In the genomic region with DNA sequence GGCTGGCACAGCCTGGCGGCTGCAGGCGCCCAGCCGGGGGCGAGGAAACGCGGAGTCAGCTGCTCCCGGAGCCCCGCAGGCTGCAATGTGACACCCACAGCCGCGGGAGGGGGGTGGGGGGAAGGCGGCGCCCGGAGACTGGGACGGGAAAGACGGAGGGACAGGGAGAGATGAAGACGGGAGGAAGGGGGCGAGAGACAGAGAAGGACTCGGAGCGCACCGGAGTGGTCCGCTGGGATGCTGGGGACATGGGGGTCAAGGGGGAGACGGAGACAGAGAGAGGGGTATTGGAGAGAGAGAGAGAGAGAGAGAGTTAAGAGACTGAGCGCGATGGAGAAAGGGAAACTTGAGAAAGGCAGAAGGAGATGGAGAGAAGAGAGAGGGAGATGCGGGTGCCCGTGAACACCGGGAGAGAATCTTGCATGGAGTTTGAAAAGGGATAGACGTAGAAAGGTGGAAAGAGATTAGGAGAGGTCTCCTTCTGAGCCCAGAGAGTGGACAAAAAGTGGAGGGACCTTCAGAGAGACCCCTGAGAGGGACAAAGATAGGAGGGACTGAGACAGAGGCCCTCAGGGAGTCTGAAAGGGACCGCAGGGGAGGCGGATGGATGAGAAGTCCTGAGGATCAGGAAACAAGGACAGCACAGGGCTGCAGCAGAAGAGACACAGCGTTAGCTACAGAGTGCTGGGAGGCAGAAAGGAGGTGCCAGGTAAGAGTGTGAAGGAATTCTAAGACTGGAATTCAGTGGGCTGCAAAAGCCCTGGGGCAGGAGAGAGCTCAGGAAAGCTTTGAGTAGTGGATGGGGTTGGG, we compare ENCODE assay signal across 1 cellular context.
TF ChIP-seq lines count a peak whose summit lies in the region.

No MANE protein-coding gene starts in this region.

TF ChIP-seq in K562, 482 proteins besides CTCF, POLR2A, EP300 and RAD21 (continued from another document):
- TF ChIP-seq, protein P1, sequence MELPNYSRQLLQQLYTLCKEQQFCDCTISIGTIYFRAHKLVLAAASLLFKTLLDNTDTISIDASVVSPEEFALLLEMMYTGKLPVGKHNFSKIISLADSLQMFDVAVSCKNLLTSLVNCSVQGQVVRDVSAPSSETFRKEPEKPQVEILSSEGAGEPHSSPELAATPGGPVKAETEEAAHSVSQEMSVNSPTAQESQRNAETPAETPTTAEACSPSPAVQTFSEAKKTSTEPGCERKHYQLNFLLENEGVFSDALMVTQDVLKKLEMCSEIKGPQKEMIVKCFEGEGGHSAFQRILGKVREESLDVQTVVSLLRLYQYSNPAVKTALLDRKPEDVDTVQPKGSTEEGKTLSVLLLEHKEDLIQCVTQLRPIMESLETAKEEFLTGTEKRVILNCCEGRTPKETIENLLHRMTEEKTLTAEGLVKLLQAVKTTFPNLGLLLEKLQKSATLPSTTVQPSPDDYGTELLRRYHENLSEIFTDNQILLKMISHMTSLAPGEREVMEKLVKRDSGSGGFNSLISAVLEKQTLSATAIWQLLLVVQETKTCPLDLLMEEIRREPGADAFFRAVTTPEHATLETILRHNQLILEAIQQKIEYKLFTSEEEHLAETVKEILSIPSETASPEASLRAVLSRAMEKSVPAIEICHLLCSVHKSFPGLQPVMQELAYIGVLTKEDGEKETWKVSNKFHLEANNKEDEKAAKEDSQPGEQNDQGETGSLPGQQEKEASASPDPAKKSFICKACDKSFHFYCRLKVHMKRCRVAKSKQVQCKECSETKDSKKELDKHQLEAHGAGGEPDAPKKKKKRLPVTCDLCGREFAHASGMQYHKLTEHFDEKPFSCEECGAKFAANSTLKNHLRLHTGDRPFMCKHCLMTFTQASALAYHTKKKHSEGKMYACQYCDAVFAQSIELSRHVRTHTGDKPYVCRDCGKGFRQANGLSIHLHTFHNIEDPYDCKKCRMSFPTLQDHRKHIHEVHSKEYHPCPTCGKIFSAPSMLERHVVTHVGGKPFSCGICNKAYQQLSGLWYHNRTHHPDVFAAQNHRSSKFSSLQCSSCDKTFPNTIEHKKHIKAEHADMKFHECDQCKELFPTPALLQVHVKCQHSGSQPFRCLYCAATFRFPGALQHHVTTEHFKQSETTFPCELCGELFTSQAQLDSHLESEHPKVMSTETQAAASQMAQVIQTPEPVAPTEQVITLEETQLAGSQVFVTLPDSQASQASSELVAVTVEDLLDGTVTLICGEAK (IDR thresholded peaks at IDR 0.05) = peak; percentile 18; the same call in 1 of the 2 replicates
- TF ChIP-seq, protein P1 (CRISPR knock-in tag; IDR thresholded peaks at IDR 0.05) = no peak
- TF ChIP-seq, protein P2, sequence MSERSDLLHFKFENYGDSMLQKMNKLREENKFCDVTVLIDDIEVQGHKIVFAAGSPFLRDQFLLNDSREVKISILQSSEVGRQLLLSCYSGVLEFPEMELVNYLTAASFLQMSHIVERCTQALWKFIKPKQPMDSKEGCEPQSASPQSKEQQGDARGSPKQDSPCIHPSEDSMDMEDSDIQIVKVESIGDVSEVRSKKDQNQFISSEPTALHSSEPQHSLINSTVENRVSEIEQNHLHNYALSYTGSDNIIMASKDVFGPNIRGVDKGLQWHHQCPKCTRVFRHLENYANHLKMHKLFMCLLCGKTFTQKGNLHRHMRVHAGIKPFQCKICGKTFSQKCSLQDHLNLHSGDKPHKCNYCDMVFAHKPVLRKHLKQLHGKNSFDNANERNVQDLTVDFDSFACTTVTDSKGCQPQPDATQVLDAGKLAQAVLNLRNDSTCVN (CRISPR knock-in tag; IDR thresholded peaks at IDR 0.05) = 0 out of 2 replicates have a peak, but pooled peaks have one; percentile 53
- TF ChIP-seq, protein P3, sequence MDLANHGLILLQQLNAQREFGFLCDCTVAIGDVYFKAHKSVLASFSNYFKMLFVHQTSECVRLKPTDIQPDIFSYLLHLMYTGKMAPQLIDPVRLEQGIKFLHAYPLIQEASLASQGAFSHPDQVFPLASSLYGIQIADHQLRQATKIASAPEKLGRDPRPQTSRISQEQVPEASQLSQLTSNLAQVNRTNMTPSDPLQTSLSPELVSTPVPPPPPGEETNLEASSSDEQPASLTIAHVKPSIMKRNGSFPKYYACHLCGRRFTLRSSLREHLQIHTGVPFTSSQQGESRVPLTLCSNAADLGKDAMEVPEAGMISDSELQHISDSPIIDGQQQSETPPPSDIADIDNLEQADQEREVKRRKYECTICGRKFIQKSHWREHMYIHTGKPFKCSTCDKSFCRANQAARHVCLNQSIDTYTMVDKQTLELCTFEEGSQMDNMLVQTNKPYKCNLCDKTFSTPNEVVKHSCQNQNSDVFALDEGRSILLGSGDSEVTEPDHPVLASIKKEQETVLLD (IDR thresholded peaks at IDR 0.05) = peak; percentile 60; the same call in 1 of the 2 replicates
- peak; percentile 50; the same call in 1 of the 2 replicates for TF ChIP-seq TFAP4 (CRISPR knock-in tag; IDR thresholded peaks at IDR 0.05; ENCODE audit: borderline replicate concordance)
- 0 out of 2 replicates have a peak, but pooled peaks have one; percentile 28 for TF ChIP-seq HDAC2 (IDR thresholded peaks at IDR 0.05)
- no peak for TF ChIP-seq ZC3H4 (CRISPR knock-in tag; IDR thresholded peaks at IDR 0.05; ENCODE audit: borderline replicate concordance)
- TF ChIP-seq CC2D1A (IDR thresholded peaks at IDR 0.05) = 0 out of 2 replicates have a peak, but pooled peaks have one; percentile 30
